ENCODE assay signal across 20 cellular contexts in genomic region chr5:80713640-80714039, GRCh38.
"Had no signal": no experiment of that assay in that cellular context is flagged by ENCODE, and none has a peak within 500 bp of the region (broad histone marks: within the 10 kb centered on the region; RNA-seq: fewer than 3 reads in every experiment).

No MANE protein-coding gene starts in this region.

- H3K4me1 ChIP-seq: colonic mucosa, esophagus squamous epithelium, left ventricle myocardium inferior, transverse colon, uterus had no signal

- H3K9me3 Mint-ChIP-seq: activated CD4-positive, alpha-beta memory T cell treated with anti-CD3 and anti-CD28 coated beads for 36 hours; activated naive CD8-positive, alpha-beta T cell treated with anti-CD3 and anti-CD28 coated beads, Interleukin-2, amount 10 ng/mL, durations not matched to agents 7 days and 5 days; activated T-helper 1 cell treated with anti-CD3 and anti-CD28 coated beads, Interleukin-12 subunit alpha, Interleukin-12 subunit beta, Interleukin-2, Interleukin-4 antibody, amounts not matched to agents 30 ng/mL and 10 ng/mL and 1 ng/mL, durations not matched to agents 14 hours and 24 hours and 36 hours; brain; central memory CD8-positive, alpha-beta T cell; stimulated activated naive CD8-positive, alpha-beta T cell treated with anti-CD3 and anti-CD28 coated beads, Interleukin-15, Interleukin-2, amounts not matched to agents 100 ng/mL and 50 ng/mL, for 24 hours; WTC11 had no signal

- FAIRE-seq: kidney had no signal

- H3K27ac ChIP-seq: colonic mucosa, esophagus squamous epithelium, left ventricle myocardium inferior, transverse colon, uterus had no signal

- ATAC-seq: activated CD4-positive, alpha-beta T cell treated with anti-CD3 and anti-CD28 coated beads for 36 hours; mucosa of descending colon; naive thymus-derived CD4-positive, alpha-beta T cell; WTC11 had no signal

- H3K4me2 ChIP-seq: SK-N-SH had no signal

- H3K4me1 Mint-ChIP-seq: brain had no signal

- DNase-seq: activated CD4-positive, alpha-beta memory T cell treated with anti-CD3 and anti-CD28 coated beads for 36 hours; activated CD4-positive, alpha-beta T cell treated with anti-CD3 and anti-CD28 coated beads for 36 hours; activated naive CD8-positive, alpha-beta T cell treated with anti-CD3 and anti-CD28 coated beads, Interleukin-2, amount 10 ng/mL, durations not matched to agents 7 days and 5 days; activated T-cell treated with anti-CD3 and anti-CD28 coated beads for 4 hours; colonic mucosa; esophagus squamous epithelium; hypothalamus; kidney; left ventricle myocardium inferior; mucosa of descending colon; naive thymus-derived CD4-positive, alpha-beta T cell; retina; SK-N-SH; transverse colon; uterus had no signal

- H3K27me3 ChIP-seq: colonic mucosa, esophagus squamous epithelium, transverse colon, uterus had no signal

- H3K4me3 ChIP-seq: colonic mucosa, esophagus squamous epithelium, left ventricle myocardium inferior, mucosa of descending colon, transverse colon, uterus had no signal

- H3K9ac ChIP-seq: SK-N-SH had no signal

- H3K36me3 ChIP-seq: colonic mucosa, uterus had no signal

- H3K9me3 ChIP-seq: colonic mucosa, esophagus squamous epithelium, left ventricle myocardium inferior, mucosa of descending colon, SK-N-SH, transverse colon, uterus had no signal

- H3K27ac Mint-ChIP-seq: activated CD4-positive, alpha-beta memory T cell treated with anti-CD3 and anti-CD28 coated beads for 36 hours; activated CD4-positive, alpha-beta T cell treated with anti-CD3 and anti-CD28 coated beads for 36 hours; activated naive CD8-positive, alpha-beta T cell treated with anti-CD3 and anti-CD28 coated beads, Interleukin-2, amount 10 ng/mL, durations not matched to agents 7 days and 5 days; activated T-helper 1 cell treated with anti-CD3 and anti-CD28 coated beads, Interleukin-12 subunit alpha, Interleukin-12 subunit beta, Interleukin-2, Interleukin-4 antibody, amounts not matched to agents 30 ng/mL and 10 ng/mL and 1 ng/mL, durations not matched to agents 14 hours and 24 hours and 36 hours; brain; stimulated activated naive CD8-positive, alpha-beta T cell treated with anti-CD3 and anti-CD28 coated beads, Interleukin-15, Interleukin-2, amounts not matched to agents 100 ng/mL and 50 ng/mL, for 24 hours; WTC11 had no signal

- H3K4me3 Mint-ChIP-seq: activated CD4-positive, alpha-beta memory T cell treated with anti-CD3 and anti-CD28 coated beads for 36 hours; activated CD4-positive, alpha-beta T cell treated with anti-CD3 and anti-CD28 coated beads for 36 hours; activated naive CD8-positive, alpha-beta T cell treated with anti-CD3 and anti-CD28 coated beads, Interleukin-2, amount 10 ng/mL, durations not matched to agents 7 days and 5 days; activated T-helper 1 cell treated with anti-CD3 and anti-CD28 coated beads, Interleukin-12 subunit alpha, Interleukin-12 subunit beta, Interleukin-2, Interleukin-4 antibody, amounts not matched to agents 30 ng/mL and 10 ng/mL and 1 ng/mL, durations not matched to agents 14 hours and 24 hours and 36 hours; brain; central memory CD8-positive, alpha-beta T cell; naive thymus-derived CD4-positive, alpha-beta T cell; stimulated activated naive CD8-positive, alpha-beta T cell treated with anti-CD3 and anti-CD28 coated beads, Interleukin-15, Interleukin-2, amounts not matched to agents 100 ng/mL and 50 ng/mL, for 24 hours; WTC11 had no signal
